Comparison of ENCODE assay signal across 8 cellular contexts in the genomic region with DNA sequence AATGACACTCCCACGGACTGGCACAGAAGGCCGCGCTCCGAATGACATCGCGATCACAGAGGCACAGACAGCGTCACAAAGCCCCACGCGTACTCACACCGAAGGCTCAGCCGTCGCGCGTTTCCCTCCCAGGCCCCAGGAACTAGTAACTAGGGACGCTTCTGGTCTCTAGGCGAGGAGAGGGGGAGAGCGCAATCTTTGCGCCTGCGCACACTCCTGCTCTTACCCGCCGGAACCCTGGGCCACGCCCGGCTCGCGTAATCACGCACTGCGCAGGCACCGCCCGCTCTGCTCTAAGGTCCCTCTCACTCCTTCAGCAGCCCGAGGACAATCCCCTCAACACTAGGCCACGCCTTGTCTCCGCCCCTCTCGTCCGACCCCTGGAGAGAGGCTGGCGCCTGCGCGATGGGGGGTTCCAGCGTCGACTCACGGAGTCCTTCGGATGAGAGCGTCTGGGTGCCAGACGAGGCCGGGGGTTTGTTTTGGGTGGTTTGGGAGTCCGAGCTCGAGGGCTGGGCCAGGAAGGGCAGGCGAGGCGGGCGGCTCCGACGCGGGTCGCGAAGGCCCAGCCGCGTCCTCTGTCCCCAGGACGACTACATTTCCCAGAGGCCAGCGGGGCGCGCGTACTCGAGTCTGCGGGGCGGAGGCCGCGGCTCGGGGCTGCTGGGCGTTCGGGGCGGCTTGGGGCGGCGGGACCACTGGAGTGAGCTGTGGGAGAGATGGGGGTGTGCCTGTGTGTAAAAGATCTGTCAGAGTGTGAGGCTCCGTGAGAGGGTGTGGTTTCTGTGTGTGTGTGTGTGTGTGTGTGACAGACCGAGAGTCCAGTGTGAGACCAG. TPM values are rescaled to one million over a fixed set of nuclear protein-coding genes. Genes with fewer than 3 reads are reported as not detected.
DNase-seq lines count a peak whose midpoint lies in the region; ATAC-seq and TF ChIP-seq lines count a peak whose summit lies in the region.

A gene (plus strand): TSS at position 410 of the 836 bp plus-strand sequence. CDS start 3,717 bp downstream, outside the sequence.

- TF ChIP-seq CTCF in spleen (IDR thresholded peaks at IDR 0.05 in 8 of 11, conservative IDR thresholded peaks at IDR 0.05 in 3 of 11): no peak

- peaks cover 16 to 47% (median 35%) of the 10 kb centered on the region in 6 donors for H3K9me3 Mint-ChIP-seq in immature natural killer cell

- intact Hi-C loops in spleen (cut with DNase I; ENCODE audit: low total_unique reads): no loop called here

- peaks cover 0 to 10% of the 10 kb centered on the region in 2 donors for H3K4me1 Mint-ChIP-seq in immature natural killer cell

- peaks cover 4 to 6% (median 6%) of the 10 kb centered on the region in 3 donors for H3K36me3 Mint-ChIP-seq in immature natural killer cell

- H3K4me1 ChIP-seq in spleen: peaks cover 0 to 15% (median 12%) of the 10 kb centered on the region in 6 donors

- WGBS in spleen, 5 donors: 1 to 18% (median 4%) methylated on average over 51 to 74 of the region's 74 CpGs

- peaks cover 4 to 99% (median 75%) of the 10 kb centered on the region in 8 donors for H3K9me3 ChIP-seq in spleen

- peak within 1 kb of the TSS; percentile 37 to 79 (median 52) for H3K4me3 ChIP-seq in spleen

- peak within 1 kb of the TSS in 2 of 6 donors; percentile 88 to 95 for H3K27ac Mint-ChIP-seq in immature natural killer cell

- no peak for ATAC-seq in GM21529 (IDR thresholded peaks at IDR 0.05; ENCODE audit: unreplicated experiment)

- peak within 1 kb of the TSS; percentile 93 to 98 (median 94) for H3K27ac ChIP-seq in spleen

- H3K4me3 Mint-ChIP-seq in immature natural killer cell: no peak within 1 kb of the TSS

- peaks cover 0 to 2% (median 0%) of the 10 kb centered on the region in 3 donors for H3K27me3 Mint-ChIP-seq in immature natural killer cell (ENCODE audit: low read depth in 3 of 3)

- peaks cover 0 to 6% (median 0%) of the 10 kb centered on the region in 6 donors for H3K36me3 ChIP-seq in spleen

- H3K27me3 ChIP-seq in spleen (replicated peaks in 1 of 7): peaks cover 0 to 4% (median 0%) of the 10 kb centered on the region in 7 donors

- no peak for TF ChIP-seq POLR2A in spleen (IDR thresholded peaks at IDR 0.05)

- DNase-seq in DMS 273 treated with DMSO at 0.1 percent for 48 hours (lab: John Stamatoyannopoulos, UW) (peak; percentile 95), NCI-H1105 treated with DMSO at 0.1 percent for 48 hours (lab: John Stamatoyannopoulos, UW) (peak; percentile 84), cerebellar cortex (ENCODE audit: low spot score) (peak; percentile 99), immature natural killer cell (peak; percentile 79 to 89 (median 82)), spleen (peak; percentile 97), SHP77 treated with DMSO at 0.1 percent for 48 hours (lab: John Stamatoyannopoulos, UW) (no peak)
- DNase-seq in activated CD4-positive, CD25-positive, alpha-beta regulatory T cell treated with anti-CD3 and anti-CD28 coated beads, Interleukin-2, amount 50 U/mL, for 16 hours (ENCODE audit: low read depth, low spot score): peak; percentile 31

RNA-seq across cellular contexts. Expression of the gene that starts here (rescaled TPM):
- polyA plus RNA-seq in immature natural killer cell: under 1 TPM in 2 of 3 donors, not detected in 1; 0.28 to 0.40 TPM
- total RNA-seq in spleen: 1 to 10 TPM; 1.3 to 9.0 (median 3.3) TPM
- polyA plus RNA-seq in spleen: 1 to 10 TPM in 2 of 3 donors, under 1 TPM in 1; 0.97 to 1.4 (median 1.0) TPM

Comparison
In these comparisons a context has a peak if more than half of its experiments do, and no peak if none do; other contexts are left out.
1. Peak in DNase-seq in immature natural killer cell; RNA of the gene not detected or under 1 TPM.